ENCODE assay signal across 8 cellular contexts in genomic region chr15:34588046-34588674, GRCh38. TPM values are rescaled to one million over a fixed set of nuclear protein-coding genes. Genes with fewer than 3 reads are reported as not detected.
DNase-seq lines count a peak whose midpoint lies in the region; ATAC-seq, FAIRE-seq and TF ChIP-seq lines count a peak whose summit lies in the region.

No MANE protein-coding gene starts in this region.

- peak; percentile 72 for DNase-seq in NOMO-1 treated with DMSO at 0.1 percent for 48 hours (lab: John Stamatoyannopoulos, UW; ENCODE audit: unreplicated experiment)
- DNase-seq in NOMO-1 treated with dmso at 0.1 percent for 144 hours (lab: John Stamatoyannopoulos, UW; ENCODE audit: unreplicated experiment), result no peak
- DNase-seq in NCI-H69 (lab: John Stamatoyannopoulos, UW), result peak; percentile 84
- peak; percentile 62 to 65 for DNase-seq in activated CD4-positive, alpha-beta T cell treated with anti-CD3 and anti-CD28 coated beads, Interleukin-2, amount 50 U/mL, for 48 hours
- peak in 1 of 2 experiments; percentile 69 for DNase-seq in H1 (ENCODE audit: low read depth in 1 of 2, low spot score in 2 of 2)
- DNase-seq in midbrain (lab: John Stamatoyannopoulos, UW), result peak; percentile 72

- no peak overlapping the region for H3K14ac ChIP-seq in H1 (ENCODE audit: insufficient read length)

- no peaks in the 10 kb centered on the region for H3K36me3 Mint-ChIP-seq in stimulated activated naive CD8-positive, alpha-beta T cell treated with anti-CD3 and anti-CD28 coated beads, Interleukin-15, Interleukin-2, amounts not matched to agents 100 ng/mL and 50 ng/mL, for 24 hours (ENCODE audit: low read depth)

- H3K18ac ChIP-seq in H1 (ENCODE audit: extremely low read depth, low read length), result no peak overlapping the region

- no peak overlapping the region for H4K8ac ChIP-seq in H1 (ENCODE audit: extremely low read depth, insufficient read depth, low read length)

- TF ChIP-seq POLR2A in H1 (IDR thresholded peaks at IDR 0.05; ENCODE audit: control extremely low read depth in 1 of 2, low read depth in 2 of 2, low read length in 2 of 2), result peak in 1 of 2 experiments; percentile 86; a peak in 2 of 3 replicates

- H3K9me3 ChIP-seq in H1 (ENCODE audit: insufficient read depth in 2 of 2, low read depth in 1 of 2, low read length in 1 of 2), result no peaks in the 10 kb centered on the region

- peak; percentile 56 for ATAC-seq in HG03378 (IDR thresholded peaks at IDR 0.05; ENCODE audit: unreplicated experiment)

- H2BK20ac ChIP-seq in H1 (ENCODE audit: low read length), result no peak overlapping the region

- peak overlapping the region; percentile 78 for H3K4me3 Mint-ChIP-seq in stimulated activated naive CD8-positive, alpha-beta T cell treated with anti-CD3 and anti-CD28 coated beads, Interleukin-15, Interleukin-2, amounts not matched to agents 100 ng/mL and 50 ng/mL, for 24 hours

- no peak overlapping the region for H2BK12ac ChIP-seq in H1 (ENCODE audit: low read depth, low read length)

- H3K23ac ChIP-seq in H1 (ENCODE audit: insufficient read length), result no peak overlapping the region

- peak; percentile 76 for FAIRE-seq in H1 (lab: Jason Lieb, UNC)

- no peak overlapping the region for H2BK15ac ChIP-seq in H1 (ENCODE audit: low read length)

- no peaks in the 10 kb centered on the region for H3K79me1 ChIP-seq in H1 (ENCODE audit: low read depth, low read length)

- H3K4me3 ChIP-seq in H1 (ENCODE audit: extremely low read depth in 1 of 4, insufficient read depth in 2 of 4, low read depth in 3 of 4, low read length in 4 of 4), result peak overlapping the region in 1 of 4 experiments; percentile 40; a peak in 1 of 8 replicates

- WGBS in H1 (ENCODE audit: extremely low coverage in 1 of 2, insufficient coverage in 1 of 2, insufficient read length in 1 of 2, insufficient replicate concordance in 2 of 2, low coverage in 1 of 2, low lambda C conversion rate in 2 of 2, missing lambda C conversion rate in 1 of 2), 2 experiments, result 43% methylated on average over 10 of the region's 10 CpGs; no CpG with 5 or more reads in 1 of the 2 experiments

- H3K9ac ChIP-seq in H1 (replicated peaks in 1 of 4; ENCODE audit: extremely low read depth in 1 of 4, low read depth in 3 of 4, low read length in 3 of 4), result no peak overlapping the region

- peaks cover 0 to 17% (median 15%) of the 10 kb centered on the region in 4 experiments; a peak in 6 of 7 replicates for H3K27me3 ChIP-seq in H1 (replicated peaks in 1 of 4; ENCODE audit: control insufficient read depth in 3 of 4, extremely low read depth in 1 of 4, insufficient read depth in 3 of 4, low read length in 3 of 4)

- H2BK120ac ChIP-seq in H1 (replicated peaks; ENCODE audit: low read depth, low read length), result no peak overlapping the region

- H4K5ac ChIP-seq in H1 (ENCODE audit: insufficient read length, low read depth, low read length), result no peak overlapping the region

- no peak overlapping the region for H3K27ac ChIP-seq in H1 (ENCODE audit: low read depth, low read length)

- TF ChIP-seq RAD21 in H1 (IDR thresholded peaks at IDR 0.05 in 1 of 2, conservative IDR thresholded peaks at IDR 0.05 in 1 of 2; ENCODE audit: low read depth in 2 of 2, low read length in 2 of 2), result peak; percentile 88

- no peaks in the 10 kb centered on the region for H4K20me1 ChIP-seq in H1 (replicated peaks in 1 of 2; ENCODE audit: control insufficient read depth in 1 of 2, insufficient read depth in 2 of 2, low read length in 2 of 2)

- 0 out of 2 replicates have a peak overlapping the region, but pooled peaks have one; percentile 24 for H2AFZ ChIP-seq in H1 (ENCODE audit: low read length)

- H3K56ac ChIP-seq in H1 (replicated peaks; ENCODE audit: insufficient read length, low read depth, low read length), result no peak overlapping the region

- peaks cover 28% of the 10 kb centered on the region for H3K4me1 Mint-ChIP-seq in stimulated activated naive CD8-positive, alpha-beta T cell treated with anti-CD3 and anti-CD28 coated beads, Interleukin-15, Interleukin-2, amounts not matched to agents 100 ng/mL and 50 ng/mL, for 24 hours (ENCODE audit: low read depth)

- peaks cover 35% of the 10 kb centered on the region for H3K27me3 Mint-ChIP-seq in stimulated activated naive CD8-positive, alpha-beta T cell treated with anti-CD3 and anti-CD28 coated beads, Interleukin-15, Interleukin-2, amounts not matched to agents 100 ng/mL and 50 ng/mL, for 24 hours

- H3K4me1 ChIP-seq in H1 (replicated peaks in 1 of 4; ENCODE audit: control insufficient read depth in 3 of 4, insufficient read depth in 4 of 4, low read length in 3 of 4), result peaks cover 0 to 5% (median 4%) of the 10 kb centered on the region in 4 experiments; a peak in 5 of 7 replicates

- H3K36me3 ChIP-seq in H1 (ENCODE audit: control insufficient read depth in 2 of 4, insufficient read depth in 4 of 4, low read length in 3 of 4), result no peaks in the 10 kb centered on the region

- peaks cover 5% of the 10 kb centered on the region; the same call in 1 of the 2 replicates for H3K23me2 ChIP-seq in H1 (ENCODE audit: low read depth, low read length)

- no peak overlapping the region for H4K91ac ChIP-seq in H1 (replicated peaks; ENCODE audit: insufficient read length, low read length)

- H3K27ac Mint-ChIP-seq in stimulated activated naive CD8-positive, alpha-beta T cell treated with anti-CD3 and anti-CD28 coated beads, Interleukin-15, Interleukin-2, amounts not matched to agents 100 ng/mL and 50 ng/mL, for 24 hours, result peak overlapping the region; percentile 86

- peak overlapping the region in 1 of 2 experiments; percentile 31; a peak in 1 of 4 replicates for H3K4me2 ChIP-seq in H1 (ENCODE audit: insufficient read depth in 1 of 2, low read depth in 2 of 2, low read length in 2 of 2)

- H2BK5ac ChIP-seq in H1 (ENCODE audit: low read depth, low read length), result no peak overlapping the region

- POLR2A ChIA-PET in H1 (lab: Charles Lee; ENCODE audit: partially characterized antibody), result interaction anchor here (0.7 to 1.4 kb wide), 9 partner anchors 16 to 346 kb away, joined by 3 to 4 read pairs (median 3); no protein-coding TSS in a partner anchor

- CTCF ChIA-PET in H1 (lab: Charles Lee; ENCODE audit: partially characterized antibody), result interaction anchor here (0.8 to 1.9 kb wide), 5 partner anchors 10 to 526 kb away, joined by 3 to 9 read pairs (median 8); no protein-coding TSS in a partner anchor

- H3K9me3 Mint-ChIP-seq in stimulated activated naive CD8-positive, alpha-beta T cell treated with anti-CD3 and anti-CD28 coated beads, Interleukin-15, Interleukin-2, amounts not matched to agents 100 ng/mL and 50 ng/mL, for 24 hours, result no peaks in the 10 kb centered on the region

- peak in 2 of 3 experiments; percentile 67 to 78; a peak in 3 of 4 replicates for TF ChIP-seq CTCF in H1 (IDR thresholded peaks at IDR 0.05; ENCODE audit: control extremely low read depth in 1 of 3, insufficient read depth in 1 of 3, low read depth in 1 of 3, low read length in 3 of 3)

- no peak overlapping the region for H3K4ac ChIP-seq in H1 (replicated peaks; ENCODE audit: insufficient read length, low read depth, low read length)

- H2AK5ac ChIP-seq in H1 (ENCODE audit: low read depth, low read length), result no peak overlapping the region

- no peaks in the 10 kb centered on the region for H3K79me2 ChIP-seq in H1 (ENCODE audit: control insufficient read depth in 1 of 2, insufficient read depth in 2 of 2, low read length in 2 of 2)

- no peak for TF ChIP-seq EP300 in H1 (IDR thresholded peaks at IDR 0.05; ENCODE audit: borderline replicate concordance in 1 of 2, low read depth in 2 of 2, low read length in 2 of 2)

TF ChIP-seq in H1, 55 proteins besides CTCF, POLR2A, EP300 and RAD21 (continues in another document):
- TF ChIP-seq NRF1 (IDR thresholded peaks at IDR 0.05; ENCODE audit: low read depth, low read length), result no peak
- no peak for TF ChIP-seq HDAC6 (IDR thresholded peaks at IDR 0.05; ENCODE audit: low read depth, low read length)
- peak; percentile 80 for TF ChIP-seq TAF1 (IDR thresholded peaks at IDR 0.05; ENCODE audit: low read depth, low read length)
- no peak for TF ChIP-seq TCF12 (IDR thresholded peaks at IDR 0.05; ENCODE audit: low read depth, low read length)
- peak; percentile 45 for TF ChIP-seq ASH2L (IDR thresholded peaks at IDR 0.05; ENCODE audit: low read length)
- TF ChIP-seq, protein P1, sequence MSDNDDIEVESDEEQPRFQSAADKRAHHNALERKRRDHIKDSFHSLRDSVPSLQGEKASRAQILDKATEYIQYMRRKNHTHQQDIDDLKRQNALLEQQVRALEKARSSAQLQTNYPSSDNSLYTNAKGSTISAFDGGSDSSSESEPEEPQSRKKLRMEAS (IDR thresholded peaks at IDR 0.05), result no peak
- TF ChIP-seq CBX8 (IDR thresholded peaks at IDR 0.05; ENCODE audit: borderline replicate concordance, low read depth, low read length), result no peak
- peak; percentile 91 for TF ChIP-seq BRCA1 (IDR thresholded peaks at IDR 0.05; ENCODE audit: low read depth, low read length)
- peak; percentile 98 for TF ChIP-seq CHD2 (IDR thresholded peaks at IDR 0.05; ENCODE audit: low read length)
- no peak for TF ChIP-seq SIX5 (IDR thresholded peaks at IDR 0.05; ENCODE audit: low read depth, low read length)
- TF ChIP-seq BACH1 (IDR thresholded peaks at IDR 0.05; ENCODE audit: low read length), result no peak
- TF ChIP-seq TEAD4 (IDR thresholded peaks at IDR 0.05; ENCODE audit: low read depth, low read length), result peak; percentile 19; the same call in 1 of the 2 replicates
- peak; percentile 61; the same call in 1 of the 2 replicates for TF ChIP-seq YY1 (IDR thresholded peaks at IDR 0.05; ENCODE audit: low read depth, low read length)
- peak; percentile 76 for TF ChIP-seq KDM4A (IDR thresholded peaks at IDR 0.05; ENCODE audit: low read depth, low read length, severe bottlenecking)
- peak; percentile 51; the same call in 1 of the 2 replicates for TF ChIP-seq E2F6 (IDR thresholded peaks at IDR 0.05)
- TF ChIP-seq CEBPB (IDR thresholded peaks at IDR 0.05; ENCODE audit: low read depth, low read length), result 0 out of 2 replicates have a peak, but pooled peaks have one; percentile 39

RNA-seq across cellular contexts. Expression of gene GOLGA8B, which starts 4.7 kb away (rescaled TPM):
- 23.3 and 30.0 TPM in 2 replicates for total RNA-seq in H1 (2021; fragmentation: NEBNext Ultra II Directional; extraction: Animal tissue kit (Norgen Biotek cat#: 25700))
- polyA plus RNA-seq in H1 (2011; rRNA removed), result 14.0 and 14.1 TPM in 2 replicates
- polyA plus RNA-seq in H1 (2011; cell fraction: cytosol; rRNA removed), result 33.6 TPM
- 64.6 TPM for polyA plus RNA-seq in H1 (2011; cell fraction: nucleus; rRNA removed)
- polyA plus RNA-seq in H1 (2012, experiment 1 of 2), result 26.4 to 46.2 TPM (median 34.6 TPM) in 4 replicates
- polyA plus RNA-seq in H1 (2012, experiment 2 of 2), result 1.5 TPM
- polyA plus RNA-seq in H1 (2013, experiment 1 of 2), result 19.8 TPM
- 16.7 TPM for polyA plus RNA-seq in H1 (2013, experiment 2 of 2)
- polyA minus RNA-seq in H1 (2011; rRNA and poly(A)+ RNA removed), result 5.7 and 6.6 TPM in 2 replicates
- 10.1 TPM for polyA minus RNA-seq in H1 (2011; cell fraction: cytosol; rRNA and poly(A)+ RNA removed)
- 17.7 TPM for polyA minus RNA-seq in H1 (2011; cell fraction: nucleus; rRNA and poly(A)+ RNA removed)
